8 cellular contexts compared by ENCODE assay signal in the genomic region with DNA sequence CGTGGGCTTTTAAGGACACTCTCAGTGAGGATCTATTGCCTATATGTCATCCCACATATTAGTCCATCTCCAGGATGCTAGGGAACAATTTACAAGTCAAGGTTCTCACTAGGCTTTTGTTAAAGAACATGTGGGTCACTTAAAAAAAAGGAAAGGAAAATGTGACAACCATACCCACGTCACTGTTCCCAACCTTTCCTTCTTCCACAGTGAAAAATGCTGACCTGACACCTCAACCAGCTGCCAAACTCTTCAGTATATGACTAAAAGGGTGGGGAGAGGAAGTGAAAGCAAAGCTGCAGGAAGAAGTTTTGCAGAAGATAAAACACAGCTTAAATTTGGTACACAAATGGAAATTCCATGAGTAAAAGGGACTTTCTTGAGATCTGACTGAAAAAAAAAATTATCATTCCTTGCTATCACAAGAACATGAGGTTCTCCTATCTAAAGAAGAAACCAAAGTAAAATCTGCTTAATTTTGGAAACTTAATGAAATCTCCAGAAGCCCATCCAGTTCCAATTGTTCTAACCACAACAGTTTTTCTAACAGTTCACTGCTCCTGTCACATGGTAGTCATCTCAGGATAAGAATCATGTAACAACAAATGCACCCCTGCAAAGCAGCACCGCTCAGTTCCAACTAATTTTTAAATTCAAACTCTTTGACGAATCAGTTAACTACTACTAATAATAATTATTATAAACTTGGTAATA.
DNase-seq lines count a peak whose midpoint lies in the region; ATAC-seq and TF ChIP-seq lines count a peak whose summit lies in the region.

No MANE protein-coding gene starts in this region.

- intact Hi-C loops in esophagus squamous epithelium (cut with DNase I): loop anchor here (10.0 kb wide), 2 partner anchors 307 to 357 kb away; no protein-coding TSS in a partner anchor

- WGBS in esophagus squamous epithelium, 2 donors: 41 to 43% methylated on average over 4 of the region's 4 CpGs

- no peak for TF ChIP-seq POLR2A in esophagus squamous epithelium (IDR thresholded peaks at IDR 0.05)

- H3K79me2 ChIP-seq in osteoblast (ENCODE audit: insufficient read depth, low read length): peaks cover 28% of the 10 kb centered on the region

- H3K4me2 ChIP-seq in osteoblast (ENCODE audit: insufficient read depth, low read length): peak overlapping the region; percentile 23

- H3K4me3 ChIP-seq in esophagus squamous epithelium (no peak overlapping the region), osteoblast (ENCODE audit: insufficient read depth, low read length) (no peak overlapping the region)

- H3K9me3 ChIP-seq in esophagus squamous epithelium (no peaks in the 10 kb centered on the region), osteoblast (ENCODE audit: low read depth, low read length) (no peaks in the 10 kb centered on the region)

- no peaks in the 10 kb centered on the region for H4K20me1 ChIP-seq in osteoblast (ENCODE audit: insufficient read depth, low read length)

- peak; percentile 49 for ATAC-seq in GM21423 (IDR thresholded peaks at IDR 0.05; ENCODE audit: unreplicated experiment)

- TF ChIP-seq CTCF in esophagus squamous epithelium (IDR thresholded peaks at IDR 0.05) (no peak), osteoblast (IDR thresholded peaks at IDR 0.05; ENCODE audit: extremely low read depth, low read depth, low read length) (no peak)

- H3K27me3 ChIP-seq in esophagus squamous epithelium: no peaks in the 10 kb centered on the region
- H3K27me3 ChIP-seq in osteoblast (ENCODE audit: insufficient read depth, low read length): no peaks in the 10 kb centered on the region

- DNase-seq in AG08396 (ENCODE audit: low spot score): peak; percentile 34
- peak; percentile 90 for DNase-seq in RPMI8226
- no peak for DNase-seq in esophagus squamous epithelium (lab: John Stamatoyannopoulos, UW)
- no peak for DNase-seq in osteoblast (ENCODE audit: insufficient read length, low spot score, missing footprints)
- no peak for DNase-seq in NCI-H1105 treated with DMSO at 0.1 percent for 48 hours (lab: John Stamatoyannopoulos, UW)
- no peak for DNase-seq in central memory CD4-positive, alpha-beta T cell
- no peak for DNase-seq in NCI-H774 (lab: John Stamatoyannopoulos, UW)

- peak overlapping the region; percentile 16 to 76 (median 72) for H3K27ac ChIP-seq in esophagus squamous epithelium
- H3K27ac ChIP-seq in osteoblast (ENCODE audit: low read depth, low read length): peak overlapping the region; percentile 21

- H2AFZ ChIP-seq in osteoblast (ENCODE audit: low read length): no peak overlapping the region

- H3K36me3 ChIP-seq in esophagus squamous epithelium (no peaks in the 10 kb centered on the region), osteoblast (ENCODE audit: insufficient read depth, low read length) (no peaks in the 10 kb centered on the region)

- H3K4me1 ChIP-seq in esophagus squamous epithelium (peaks cover 0 to 35% (median 10%) of the 10 kb centered on the region in 3 donors), osteoblast (ENCODE audit: insufficient read depth, low read length) (peaks cover 15% of the 10 kb centered on the region)

Comparison
In these comparisons a context has a peak if more than half of its experiments do, and no peak if none do; other contexts are left out.
1. DNase-seq: peak in AG08396 (single experiment) and RPMI8226 (single experiment); none in esophagus squamous epithelium (single experiment), osteoblast (single experiment), NCI-H1105 treated with DMSO at 0.1 percent for 48 hours (single experiment), central memory CD4-positive, alpha-beta T cell (single experiment) and NCI-H774 (single experiment).